ENCODE assay signal across 8 cellular contexts in genomic region chr6:108848116-108848868, GRCh38. TPM values are rescaled to one million over a fixed set of nuclear protein-coding genes. Genes with fewer than 3 reads are reported as not detected.
A peak's percentile ranks its signal among the peaks of the same experiment; 100 is the strongest.
DNase-seq lines count a peak whose midpoint lies in the region; ATAC-seq and TF ChIP-seq lines count a peak whose summit lies in the region.

Gene ARMC2 (plus strand): TSS chr6:108848422. CDS start chr6:108854268, 5,846 bp downstream.

- H3K27me3 Mint-ChIP-seq in HFFc6 (ENCODE audit: insufficient read depth) (no peaks in the 10 kb centered on the region; the same call in none of the 2 replicates), glutamatergic neuron (ENCODE audit: unreplicated experiment) (no peaks in the 10 kb centered on the region)

- H3K4me1 ChIP-seq in SK-N-SH (ENCODE audit: control insufficient read depth in 1 of 2, insufficient read depth in 2 of 2, low read depth in 1 of 2, low read length in 1 of 2): peaks cover 0 to 7% of the 10 kb centered on the region in 2 experiments; a peak in 3 of 4 replicates
- peaks cover 9% of the 10 kb centered on the region for H3K4me1 ChIP-seq in osteoblast (ENCODE audit: insufficient read depth, low read length)
- peaks cover 25% of the 10 kb centered on the region for H3K4me1 ChIP-seq in testis

- ATAC-seq in activated naive CD4-positive, alpha-beta T cell treated with anti-CD3 and anti-CD28 coated beads, Interleukin-2, amount 50 U/mL, for 72 hours: peak; percentile 93 to 96

- H3K4me3 ChIP-seq in SK-N-SH (ENCODE audit: low read depth in 2 of 2, low read length in 1 of 2) (peak within 1 kb of the TSS; percentile 89 to 92), osteoblast (ENCODE audit: insufficient read depth, low read length) (peak within 1 kb of the TSS; percentile 91), testis (peak within 1 kb of the TSS; percentile 72 to 87)

- H3K9ac ChIP-seq in SK-N-SH: peak within 1 kb of the TSS; percentile 88

- H2AFZ ChIP-seq in SK-N-SH (ENCODE audit: low read depth) (peak within 1 kb of the TSS; percentile 97), osteoblast (ENCODE audit: low read length) (peak within 1 kb of the TSS; percentile 92)

- no peaks in the 10 kb centered on the region for H3F3A ChIP-seq in SK-N-SH (replicated peaks; ENCODE audit: insufficient read depth)

- H3K27ac ChIP-seq in SK-N-SH (ENCODE audit: low read depth in 2 of 2, low read length in 1 of 2): peak within 1 kb of the TSS; percentile 77 to 87
- H3K27ac ChIP-seq in osteoblast (ENCODE audit: low read depth, low read length): peak within 1 kb of the TSS; percentile 76
- H3K27ac ChIP-seq in testis: peak within 1 kb of the TSS; percentile 85 to 86

- no peaks in the 10 kb centered on the region for H3K36me3 Mint-ChIP-seq in HFFc6 (ENCODE audit: low read depth)
- H3K36me3 Mint-ChIP-seq in activated naive CD4-positive, alpha-beta T cell treated with anti-CD3 and anti-CD28 coated beads, Interleukin-2, amount 50 U/mL, for 72 hours: no peaks in the 10 kb centered on the region
- no peaks in the 10 kb centered on the region for H3K36me3 Mint-ChIP-seq in glutamatergic neuron (ENCODE audit: unreplicated experiment)

- H3K36me3 ChIP-seq in SK-N-SH (replicated peaks in 1 of 2; ENCODE audit: control insufficient read depth in 1 of 2, insufficient read depth in 2 of 2, low read length in 1 of 2): no peaks in the 10 kb centered on the region
- no peaks in the 10 kb centered on the region for H3K36me3 ChIP-seq in osteoblast (ENCODE audit: insufficient read depth, low read length)
- H3K36me3 ChIP-seq in testis (ENCODE audit: low read depth, missing control alignments): no peaks in the 10 kb centered on the region

- H4K20me1 ChIP-seq in SK-N-SH (ENCODE audit: insufficient read depth): no peaks in the 10 kb centered on the region
- no peaks in the 10 kb centered on the region for H4K20me1 ChIP-seq in osteoblast (ENCODE audit: insufficient read depth, low read length)

- no peak for TF ChIP-seq CTCF in HFFc6 (IDR thresholded peaks at IDR 0.05)
- no peak for TF ChIP-seq CTCF in SK-N-SH (IDR thresholded peaks at IDR 0.05)
- TF ChIP-seq CTCF in glutamatergic neuron (IDR thresholded peaks at IDR 0.05; ENCODE audit: partially characterized antibody, unreplicated experiment): no peak
- TF ChIP-seq CTCF in osteoblast (IDR thresholded peaks at IDR 0.05; ENCODE audit: extremely low read depth, low read depth, low read length): no peak
- no peak for TF ChIP-seq CTCF in testis (IDR thresholded peaks at IDR 0.05)

- no peak for TF ChIP-seq RAD21 in SK-N-SH (IDR thresholded peaks at IDR 0.05; ENCODE audit: low read length)

- H3K4me2 ChIP-seq in SK-N-SH (peak within 1 kb of the TSS; percentile 93), osteoblast (ENCODE audit: insufficient read depth, low read length) (peak within 1 kb of the TSS; percentile 91)

- H3K27ac Mint-ChIP-seq in HFFc6: peak within 1 kb of the TSS; percentile 90
- H3K27ac Mint-ChIP-seq in activated naive CD4-positive, alpha-beta T cell treated with anti-CD3 and anti-CD28 coated beads, Interleukin-2, amount 50 U/mL, for 72 hours: peak within 1 kb of the TSS; percentile 50 to 89
- peak within 1 kb of the TSS; percentile 12 for H3K27ac Mint-ChIP-seq in glutamatergic neuron (ENCODE audit: unreplicated experiment)

- H3K27me3 ChIP-seq in SK-N-SH (ENCODE audit: insufficient read depth) (no peaks in the 10 kb centered on the region), osteoblast (ENCODE audit: insufficient read depth, low read length) (no peaks in the 10 kb centered on the region), testis (no peaks in the 10 kb centered on the region)

- H3K9me3 ChIP-seq in SK-N-SH: no peaks in the 10 kb centered on the region
- no peaks in the 10 kb centered on the region for H3K9me3 ChIP-seq in osteoblast (ENCODE audit: low read depth, low read length)
- H3K9me3 ChIP-seq in testis: no peaks in the 10 kb centered on the region

- no peak for TF ChIP-seq EP300 in SK-N-SH (IDR thresholded peaks at IDR 0.05; ENCODE audit: borderline replicate concordance in 1 of 2, low read depth in 1 of 2, low read length in 1 of 2)

- intact Hi-C loops in testis (cut with DNase I; ENCODE audit: low total_unique reads): no loop called here

- CTCF ChIA-PET in SK-N-SH (lab: Yijun Ruan, JAX): interaction anchor here (0.6 to 3.3 kb wide), 11 partner anchors 10 to 1849 kb away, joined by 3 to 16 read pairs (median 3); no protein-coding TSS in a partner anchor

- no peaks in the 10 kb centered on the region for H3K9me3 Mint-ChIP-seq in HFFc6
- no peaks in the 10 kb centered on the region for H3K9me3 Mint-ChIP-seq in activated naive CD4-positive, alpha-beta T cell treated with anti-CD3 and anti-CD28 coated beads, Interleukin-2, amount 50 U/mL, for 72 hours
- H3K9me3 Mint-ChIP-seq in glutamatergic neuron (ENCODE audit: unreplicated experiment): no peaks in the 10 kb centered on the region

- peaks cover 16% of the 10 kb centered on the region for H3K4me1 Mint-ChIP-seq in HFFc6 (ENCODE audit: low read depth)
- peaks cover 4% of the 10 kb centered on the region for H3K4me1 Mint-ChIP-seq in glutamatergic neuron (ENCODE audit: low read depth, unreplicated experiment)

- TF ChIP-seq POLR2A in testis (IDR thresholded peaks at IDR 0.05): peak; percentile 43

- peak within 1 kb of the TSS; percentile 94 for H3K4me3 Mint-ChIP-seq in HFFc6
- H3K4me3 Mint-ChIP-seq in glutamatergic neuron (ENCODE audit: unreplicated experiment): peak within 1 kb of the TSS; percentile 95

- DNase-seq in GM03348 (ENCODE audit: low spot score) (peak; percentile 98), HFFc6 (peak; percentile 84), NAMALWA (ENCODE audit: low spot score) (peak; percentile 93), SK-N-SH (peak; percentile 98), glutamatergic neuron (peak; percentile 97), osteoblast (ENCODE audit: insufficient read length, low spot score, missing footprints) (peak; percentile 98), testis (peak; percentile 91)
- peak; percentile 94 to 97 for DNase-seq in activated naive CD4-positive, alpha-beta T cell treated with anti-CD3 and anti-CD28 coated beads, Interleukin-2, amount 50 U/mL, for 72 hours (ENCODE audit: low spot score in 2 of 2)

- WGBS in SK-N-SH (ENCODE audit: low lambda C conversion rate): 0% methylated on average over 3 of the region's 61 CpGs
- 0 to 1% methylated on average over 25 to 40 of the region's 61 CpGs for WGBS in testis, 2 donors

- POLR2A ChIA-PET in SK-N-SH (lab: Yijun Ruan, JAX): interaction anchor here (0.5 to 1.8 kb wide), 8 partner anchors 12 to 356 kb away, joined by 3 to 11 read pairs (median 4); partner anchors contain the start of gene FOXO3

- H3K79me2 ChIP-seq in SK-N-SH (ENCODE audit: insufficient read depth) (peaks cover 8% of the 10 kb centered on the region; the same call in 1 of the 2 replicates), osteoblast (ENCODE audit: insufficient read depth, low read length) (peaks cover 15% of the 10 kb centered on the region)

- no peaks in the 10 kb centered on the region for H3K9me2 ChIP-seq in SK-N-SH

TF ChIP-seq in SK-N-SH, 30 proteins besides CTCF, POLR2A, EP300 and RAD21 (continues in another document):
- TF ChIP-seq TAF1 (IDR thresholded peaks at IDR 0.05; ENCODE audit: borderline replicate concordance, low read depth, low read length) (peak; percentile 54; the same call in 1 of the 2 replicates), FOXJ3 (CRISPR knock-in tag; IDR thresholded peaks at IDR 0.05) (0 out of 2 replicates have a peak, but pooled peaks have one; percentile 44), RCOR1 (IDR thresholded peaks at IDR 0.05; ENCODE audit: low read length) (no peak), GABPA (IDR thresholded peaks at IDR 0.05; ENCODE audit: low read depth) (no peak), GATA2 (CRISPR knock-in tag; IDR thresholded peaks at IDR 0.05) (0 out of 2 replicates have a peak, but pooled peaks have one; percentile 33), FOSL2 (IDR thresholded peaks at IDR 0.05; ENCODE audit: borderline replicate concordance, low read depth) (no peak), FOXM1 (IDR thresholded peaks at IDR 0.05; ENCODE audit: low read depth) (no peak), TCF12 (IDR thresholded peaks at IDR 0.05) (no peak), IRF3 (IDR thresholded peaks at IDR 0.05; ENCODE audit: low read depth, low read length) (no peak), POLR2AphosphoS5 (IDR thresholded peaks at IDR 0.05; ENCODE audit: low read depth, low read length) (peak; percentile 95), RFX5 (IDR thresholded peaks at IDR 0.05; ENCODE audit: low read length) (no peak), SIN3A (IDR thresholded peaks at IDR 0.05; ENCODE audit: borderline replicate concordance, low read depth, low read length) (peak; percentile 86; the same call in 1 of the 2 replicates), MXI1 (IDR thresholded peaks at IDR 0.05; ENCODE audit: low read depth, low read length) (peak; percentile 71; the same call in 1 of the 2 replicates), MAX (IDR thresholded peaks at IDR 0.05; ENCODE audit: low read depth) (peak; percentile 57; the same call in 1 of the 2 replicates), NRF1 (IDR thresholded peaks at IDR 0.05; ENCODE audit: low read depth, low read length) (peak; percentile 97), TEAD4 (IDR thresholded peaks at IDR 0.05; ENCODE audit: borderline replicate concordance, insufficient read depth) (no peak)

RNA-seq across cellular contexts. Expression of gene ARMC2, which starts in this region (rescaled TPM):
- 1 to 10 TPM; 1.8 to 3.6 (median 2.7) TPM for total RNA-seq in HFFc6 (2021; fragmentation: NEBNext Ultra II Directional; extraction: Animal tissue kit (Norgen Biotek cat#: 25700))
- 2.4 and 4.3 TPM in 2 replicates for polyA plus RNA-seq in SK-N-SH (2012; rRNA removed)
- polyA plus RNA-seq in SK-N-SH (2012; cell fraction: cytosol; rRNA removed): 3.4 and 3.8 TPM in 2 replicates
- polyA plus RNA-seq in SK-N-SH (2012; cell fraction: nucleus; rRNA removed): 3.7 and 6.5 TPM in 2 replicates
- 1 to 10 TPM; 2.3 to 3.3 TPM for total RNA-seq in activated naive CD4-positive, alpha-beta T cell treated with anti-CD3 and anti-CD28 coated beads, Interleukin-2, amount 50 U/mL, for 72 hours
- total RNA-seq in glutamatergic neuron (ENCODE audit: unreplicated experiment): 6.9 TPM
- total RNA-seq in osteoblast: 1.4 and 2.7 TPM in 2 replicates
- total RNA-seq in testis: 10 to 100 TPM; 24.0 to 51.4 TPM
- polyA plus RNA-seq in testis (ENCODE audit: insufficient read depth, low read depth, low replicate concordance): 78.6 TPM

Comparison
In these comparisons a context has a peak if more than half of its experiments do, and no peak if none do; other contexts are left out.
1. Peak in every context shown above with its lines: DNase-seq, ATAC-seq, H3K4me3 ChIP-seq and H3K27ac ChIP-seq.
2. RNA of gene ARMC2 (polyA plus RNA-seq): 78.6 TPM in testis (single experiment); 2.4 to 6.5 TPM in SK-N-SH; every median in the first group is over 10 times any median in the second.
3. H3K27ac Mint-ChIP-seq: peak in every context shown above with its lines; median percentile 90 in HFFc6; 70 in activated naive CD4-positive, alpha-beta T cell treated with anti-CD3 and anti-CD28 coated beads, Interleukin-2, amount 50 U/mL, for 72 hours; 12 in glutamatergic neuron.